14 cellular contexts compared by ENCODE assay signal in genomic region chr1:2270260-2271100, GRCh38. TPM values are rescaled to one million over a fixed set of nuclear protein-coding genes. Genes with fewer than 3 reads are reported as not detected.
DNase-seq lines count a peak whose midpoint lies in the region; ATAC-seq and TF ChIP-seq lines count a peak whose summit lies in the region.
"Had no signal": no experiment of that assay in that cellular context is flagged by ENCODE, and none has a peak within 500 bp of the region (broad histone marks: within the 10 kb centered on the region; RNA-seq: fewer than 3 reads in every experiment).

No MANE protein-coding gene starts in this region.

- no peak overlapping the region for H2BK5ac ChIP-seq in H9 (ENCODE audit: insufficient read length, low read length)

- intact Hi-C loops in sciatic nerve (cut with DNase I), result no loop called here

- WGBS in H9 (ENCODE audit: extremely low coverage, insufficient read length, low lambda C conversion rate), result no CpG with 5 or more reads among the region's 27 CpGs

- no peaks in the 10 kb centered on the region for H3K79me1 ChIP-seq in H9 (ENCODE audit: insufficient read depth, low read depth, low read length, poor library complexity, severe bottlenecking)

- H3K9me3 ChIP-seq in H9 (ENCODE audit: control insufficient read depth, low read depth, low read length), result no peaks in the 10 kb centered on the region
- H3K9me3 ChIP-seq: Peyer's patch had no signal

- no peak overlapping the region for H4K8ac ChIP-seq in H9 (replicated peaks; ENCODE audit: insufficient read length, low read depth, low read length)

- no peak overlapping the region; the same call in 1 of the 2 replicates for H2BK15ac ChIP-seq in H9 (ENCODE audit: low read depth, low read length)

- no peak overlapping the region for H2AK5ac ChIP-seq in H9 (ENCODE audit: insufficient read length, low read length)

- no peak overlapping the region for H3K4ac ChIP-seq in H9 (ENCODE audit: low read depth, low read length)

- TF ChIP-seq CTCF in H9 (conservative IDR thresholded peaks at IDR 0.05), result no peak
- TF ChIP-seq CTCF in coronary artery (IDR thresholded peaks at IDR 0.05), result no peak

- H3K4me1 Mint-ChIP-seq in H9, result peaks cover 37 to 42% of the 10 kb centered on the region in 2 experiments

- no peaks in the 10 kb centered on the region for H3K4me1 ChIP-seq in H9 (ENCODE audit: insufficient read depth, low read length)

- no peak overlapping the region for H2AFZ ChIP-seq in H9 (ENCODE audit: low read length)
- H2AFZ ChIP-seq: GM23338 had no signal

- H3K27ac ChIP-seq in H9 (ENCODE audit: insufficient read length, low read depth, low read length) (no peak overlapping the region), coronary artery (peak overlapping the region; percentile 4 to 77)

- peak; percentile 36 for DNase-seq in H9
- DNase-seq in coronary artery (ENCODE audit: low spot score), result no peak
- peak; percentile 86 for DNase-seq in left kidney (ENCODE audit: low read depth, low spot score)
- no peak for DNase-seq in sciatic nerve (ENCODE audit: low spot score)
- DNase-seq in HCEC 1CT, result no peak
- DNase-seq in DMS79 treated with DMSO at 0.1 percent for 48 hours (lab: John Stamatoyannopoulos, UW), result no peak
- DNase-seq in T-helper 9 cell, result no peak
- DNase-seq: activated T-cell treated with anti-CD3 and anti-CD28 coated beads, Interleukin-2, amount 50 U/mL, for 72 hours; NCI-H2171; Peyer's patch had no signal

- no peak overlapping the region for H3T11ph ChIP-seq in H9 (ENCODE audit: low read length)

- no peak overlapping the region for H3K4me3 Mint-ChIP-seq in H9
- H3K4me3 Mint-ChIP-seq: activated T-cell treated with anti-CD3 and anti-CD28 coated beads, Interleukin-2, amount 50 U/mL, for 72 hours; B cell; GM23338; stimulated activated memory B cell treated with anti-CD40 and anti-IgM and Interleukin-4, amounts not matched to agents 10 μg/mL and 1 μg/mL and 100 μg/mL, for 72 hours had no signal

- peak overlapping the region; percentile 60 for H3K4me3 ChIP-seq in coronary artery
- H3K4me3 ChIP-seq: GM23338, Peyer's patch had no signal

- H3K9me3 Mint-ChIP-seq in H9, result no peaks in the 10 kb centered on the region
- H3K9me3 Mint-ChIP-seq: activated T-cell treated with anti-CD3 and anti-CD28 coated beads, Interleukin-2, amount 50 U/mL, for 72 hours; GM23338; stimulated activated memory B cell treated with anti-CD40 and anti-IgM and Interleukin-4, amounts not matched to agents 10 μg/mL and 1 μg/mL and 100 μg/mL, for 72 hours had no signal

- 0 out of 7 replicates have a peak, but pooled peaks cover 0 to 4% (median 0%) of the 10 kb centered on the region in 3 experiments for H3K36me3 Mint-ChIP-seq in H9 (ENCODE audit: insufficient read depth in 1 of 3, low read depth in 3 of 3)

- H3K27ac Mint-ChIP-seq in H9, result peak overlapping the region; percentile 28 to 61 (median 52); a peak in 3 of 7 replicates
- H3K27ac Mint-ChIP-seq: activated T-cell treated with anti-CD3 and anti-CD28 coated beads, Interleukin-2, amount 50 U/mL, for 72 hours; B cell; GM23338; stimulated activated memory B cell treated with anti-CD40 and anti-IgM and Interleukin-4, amounts not matched to agents 10 μg/mL and 1 μg/mL and 100 μg/mL, for 72 hours had no signal

- no peak overlapping the region for H3K4me2 ChIP-seq in H9 (ENCODE audit: insufficient read depth, insufficient read length, low read length)
- H3K4me2 ChIP-seq: GM23338 had no signal

- H3K14ac ChIP-seq in H9 (ENCODE audit: insufficient read depth, low read length), result peak overlapping the region; percentile 40; the same call in 1 of the 2 replicates

- no peak overlapping the region for H2BK120ac ChIP-seq in H9 (ENCODE audit: low read depth, low read length, poor library complexity, severe bottlenecking)

- H3K9ac ChIP-seq in H9 (ENCODE audit: extremely low read depth, insufficient read length, low read length), result no peak overlapping the region

- H2BK20ac ChIP-seq in H9 (ENCODE audit: low read depth, low read length, poor library complexity, severe bottlenecking), result no peak overlapping the region

- no peak overlapping the region for H2BK12ac ChIP-seq in H9 (ENCODE audit: insufficient read length, low read depth, low read length)

- no peaks in the 10 kb centered on the region for H3K27me3 ChIP-seq in H9 (ENCODE audit: insufficient read depth, low read length)
- H3K27me3 ChIP-seq: Peyer's patch had no signal

- no peak overlapping the region for H3K56ac ChIP-seq in H9 (ENCODE audit: insufficient read length, low read depth, low read length)

- no peaks in the 10 kb centered on the region for H3K27me3 Mint-ChIP-seq in H9 (ENCODE audit: low read depth)
- H3K27me3 Mint-ChIP-seq: B cell; stimulated activated memory B cell treated with anti-CD40 and anti-IgM and Interleukin-4, amounts not matched to agents 10 μg/mL and 1 μg/mL and 100 μg/mL, for 72 hours had no signal

- ATAC-seq in sciatic nerve, result peak; percentile 3
- ATAC-seq in HG03097 (IDR thresholded peaks at IDR 0.05; ENCODE audit: low FRiP score, unreplicated experiment), result no peak
- ATAC-seq: activated T-cell treated with anti-CD3 and anti-CD28 coated beads, Interleukin-2, amount 50 U/mL, for 72 hours; stimulated activated memory B cell treated with anti-CD40 and anti-IgM and Interleukin-4, amounts not matched to agents 10 μg/mL and 1 μg/mL and 100 μg/mL, for 72 hours had no signal

- no peak overlapping the region for H4K5ac ChIP-seq in H9 (ENCODE audit: insufficient read length, low read depth, low read length)

- no peaks in the 10 kb centered on the region for H3K23me2 ChIP-seq in H9 (ENCODE audit: insufficient read length, low read depth, low read length, poor library complexity, severe bottlenecking)

- H4K20me1 ChIP-seq in H9 (ENCODE audit: control insufficient read depth, insufficient read depth, insufficient read length), result peaks cover 10% of the 10 kb centered on the region

- H3K79me2 ChIP-seq in H9 (ENCODE audit: insufficient read depth, low read length), result peaks cover 77% of the 10 kb centered on the region

- no peak overlapping the region for H3K23ac ChIP-seq in H9 (ENCODE audit: insufficient read length, low read depth, low read length)

- no peak overlapping the region for H4K91ac ChIP-seq in H9 (ENCODE audit: insufficient read length, low read depth, low read length)

- no peak overlapping the region for H3K18ac ChIP-seq in H9 (ENCODE audit: insufficient read length, low read depth, low read length)

RNA-seq across cellular contexts. Expression of gene SKI, which starts 42.4 kb away (rescaled TPM):
- total RNA-seq in H9 (2021), result 88.8 and 89.5 TPM in 2 replicates
- 108 TPM for total RNA-seq in sciatic nerve

Comparison
In these comparisons a context has a peak if more than half of its experiments do, and no peak if none do; other contexts are left out.
1. DNase-seq: peak in H9 (single experiment) and left kidney (single experiment); none in coronary artery (single experiment), sciatic nerve (single experiment), HCEC 1CT (single experiment), DMS79 treated with DMSO at 0.1 percent for 48 hours (single experiment) and T-helper 9 cell (single experiment).